ENCODE assay signal across 16 cellular contexts in genomic region chr3:184110316-184110725, GRCh38. TPM values are rescaled to one million over a fixed set of nuclear protein-coding genes. Genes with fewer than 3 reads are reported as not detected.
DNase-seq lines count a peak whose midpoint lies in the region; ATAC-seq, FAIRE-seq and TF ChIP-seq lines count a peak whose summit lies in the region.
"Had no signal": no experiment of that assay in that cellular context is flagged by ENCODE, and none has a peak within 500 bp of the region (broad histone marks: within the 10 kb centered on the region; RNA-seq: fewer than 3 reads in every experiment).

No MANE protein-coding gene starts in this region.

- H3K27ac Mint-ChIP-seq in T-helper 17 cell, result no peak overlapping the region
- H3K27ac Mint-ChIP-seq: brain, progenitor cell of endocrine pancreas had no signal

- no peak for TF ChIP-seq EP300 in A549 (IDR thresholded peaks at IDR 0.05)

- POLR2A ChIA-PET in A549 (lab: Yijun Ruan, JAX), result interaction anchor here (1.5 kb wide), 1 partner anchor 92 kb away, joined by 6 read pairs; no protein-coding TSS in a partner anchor

- TF ChIP-seq CTCF in A549 (IDR thresholded peaks at IDR 0.05), result no peak
- no peak for TF ChIP-seq CTCF in fibroblast of villous mesenchyme (IDR thresholded peaks at IDR 0.05; ENCODE audit: insufficient read depth, low read depth, low read length)

- 34% methylated on average over 7 of the region's 7 CpGs for WGBS in A549 (ENCODE audit: missing lambda C conversion rate)

- ATAC-seq in A549 (no peak), T-helper 17 cell (no peak), HG02623 (IDR thresholded peaks at IDR 0.05; ENCODE audit: unreplicated experiment) (no peak), GM19467 (IDR thresholded peaks at IDR 0.05; ENCODE audit: unreplicated experiment) (no peak)

- H3K4me3 Mint-ChIP-seq in T-helper 17 cell, result peak overlapping the region; percentile 12
- H3K4me3 Mint-ChIP-seq: brain had no signal

- FAIRE-seq in A549 (lab: Jason Lieb, UNC), result no peak

- H3K36me3 Mint-ChIP-seq in T-helper 17 cell (ENCODE audit: low read depth), result peaks cover 7% of the 10 kb centered on the region
- H3K36me3 Mint-ChIP-seq: brain had no signal

- H3K4me2 ChIP-seq in A549, result peak overlapping the region; percentile 48; the same call in 2 of the 3 replicates

- TF ChIP-seq RAD21 in A549 (conservative IDR thresholded peaks at IDR 0.05 in 1 of 2, IDR thresholded peaks at IDR 0.05 in 1 of 2), result no peak

- peak overlapping the region in 1 of 2 experiments; percentile 37; a peak in 1 of 6 replicates for H3K27ac ChIP-seq in A549
- H3K27ac ChIP-seq: RWPE1, WERI-Rb-1 had no signal

- peaks cover 5% of the 10 kb centered on the region for H3K4me1 Mint-ChIP-seq in T-helper 17 cell
- H3K4me1 Mint-ChIP-seq: brain had no signal

- no peak overlapping the region for H3K4me3 ChIP-seq in A549
- H3K4me3 ChIP-seq in fibroblast of villous mesenchyme (ENCODE audit: low read depth, low read length), result no peak overlapping the region

- CTCF ChIA-PET in A549 (lab: Yijun Ruan, JAX), result no interaction called here

- DNase-seq in A549 (ENCODE audit: low read depth in 1 of 2, low spot score in 1 of 2) (peak in 1 of 2 experiments; percentile 6), HS-5 (ENCODE audit: low read depth) (peak; percentile 42), T-helper 17 cell (no peak), fibroblast of villous mesenchyme (ENCODE audit: low read depth) (peak; percentile 19), NCI-H69 (lab: John Stamatoyannopoulos, UW) (no peak), activated gamma-delta T cell treated with Interleukin-2 at 50 U/mL for 16 hours (no peak)
- DNase-seq: DND-41; NCI-H2171; stimulated activated CD4-positive, alpha-beta T cell treated with anti-CD3 and anti-CD28 coated beads, Interleukin-2, amount 100 ng/mL, for 24 hours; WERI-Rb-1 had no signal

- H3K9me3 ChIP-seq in A549 (no peaks in the 10 kb centered on the region), T-helper 17 cell (ENCODE audit: control insufficient read depth, low read length, poor library complexity, severe bottlenecking) (no peaks in the 10 kb centered on the region)

- H3K4me1 ChIP-seq in A549, result 0 out of 3 replicates have a peak, but pooled peaks cover 5% of the 10 kb centered on the region

- H3K27me3 Mint-ChIP-seq in T-helper 17 cell, result peaks cover 6% of the 10 kb centered on the region

- TF ChIP-seq POLR2A in A549 (IDR thresholded peaks at IDR 0.05; ENCODE audit: low read length), result no peak

TF ChIP-seq in A549, 52 proteins besides CTCF, POLR2A, EP300 and RAD21:
- TF ChIP-seq HOXB13 (CRISPR knock-in tag; IDR thresholded peaks at IDR 0.05; ENCODE audit: low read depth), result no peak
- TF ChIP-seq PHF8 (IDR thresholded peaks at IDR 0.05; ENCODE audit: borderline replicate concordance, low read depth), result no peak
- TF ChIP-seq MAFK (IDR thresholded peaks at IDR 0.05; ENCODE audit: partially characterized antibody), result peak; percentile 64
- TF ChIP-seq FOSL2 (IDR thresholded peaks at IDR 0.05), result no peak
- 0 out of 2 replicates have a peak, but pooled peaks have one; percentile 22 for TF ChIP-seq FOSL2 (CRISPR knock-in tag; IDR thresholded peaks at IDR 0.05)

RNA-seq across cellular contexts. Expression of gene HTR3E, which starts 13.5 kb away (rescaled TPM):
- polyA plus RNA-seq in A549 (2011; rRNA removed), result not detected in 2 replicates
- polyA plus RNA-seq in A549 (2012; cell fraction: cytosol; rRNA removed), result not detected in 2 replicates
- polyA plus RNA-seq in A549 (2012; cell fraction: nucleus; rRNA removed), result not detected in 2 replicates
- not detected in 3 replicates for polyA plus RNA-seq in A549 (2017; fragmentation: RNase III; extraction: RNeasy Plus Mini Kit Qiagen cat#74134 plus additional on column Dnase treatment)
- not detected in 2 replicates for polyA minus RNA-seq in A549 (2011; rRNA and poly(A)+ RNA removed)
- total RNA-seq in T-helper 17 cell, result not detected
- total RNA-seq in fibroblast of villous mesenchyme, result not detected in 2 replicates
- total RNA-seq: mesenteric fat pad, progenitor cell of endocrine pancreas had no signal

RNA-seq across cellular contexts. Expression of gene EIF2B5, which starts 24.8 kb away (rescaled TPM):
- polyA plus RNA-seq in A549 (2011; rRNA removed) (32.7 and 33.9 TPM in 2 replicates), A549 (2017; fragmentation: RNase III; extraction: RNeasy Plus Mini Kit Qiagen cat#74134 plus additional on column Dnase treatment) (29.8 to 32.5 TPM (median 32.1 TPM) in 3 replicates)
- 31.0 and 32.0 TPM in 2 replicates for polyA plus RNA-seq in A549 (2012; cell fraction: cytosol; rRNA removed)
- 53.8 and 60.2 TPM in 2 replicates for polyA plus RNA-seq in A549 (2012; cell fraction: nucleus; rRNA removed)
- polyA minus RNA-seq in A549 (2011; rRNA and poly(A)+ RNA removed), result 29.7 and 30.8 TPM in 2 replicates
- total RNA-seq in T-helper 17 cell (10 to 100 TPM; 49.5 to 53.8 TPM), fibroblast of villous mesenchyme (28.0 and 30.7 TPM in 2 replicates)

RNA-seq across cellular contexts. Expression of gene DVL3, which starts 44.9 kb away (rescaled TPM):
- polyA plus RNA-seq in A549 (2011; rRNA removed) (14.1 and 17.7 TPM in 2 replicates), A549 (2017; fragmentation: RNase III; extraction: RNeasy Plus Mini Kit Qiagen cat#74134 plus additional on column Dnase treatment) (23.6 to 24.4 TPM (median 23.9 TPM) in 3 replicates)
- 17.9 and 23.2 TPM in 2 replicates for polyA plus RNA-seq in A549 (2012; cell fraction: cytosol; rRNA removed)
- 75.3 and 93.6 TPM in 2 replicates for polyA plus RNA-seq in A549 (2012; cell fraction: nucleus; rRNA removed)
- 22.2 and 29.2 TPM in 2 replicates for polyA minus RNA-seq in A549 (2011; rRNA and poly(A)+ RNA removed)
- total RNA-seq in T-helper 17 cell (10 to 100 TPM; 31.5 to 42.9 TPM), fibroblast of villous mesenchyme (39.3 and 46.1 TPM in 2 replicates)

RNA-seq across cellular contexts. Expression of gene HTR3C, which starts 57.5 kb away (rescaled TPM):
- not detected in 2 replicates for polyA plus RNA-seq in A549 (2011; rRNA removed)
- polyA plus RNA-seq in A549 (2012; cell fraction: cytosol; rRNA removed), result not detected in 2 replicates
- not detected in 2 replicates for polyA plus RNA-seq in A549 (2012; cell fraction: nucleus; rRNA removed)
- not detected in 3 replicates for polyA plus RNA-seq in A549 (2017; fragmentation: RNase III; extraction: RNeasy Plus Mini Kit Qiagen cat#74134 plus additional on column Dnase treatment)
- polyA minus RNA-seq in A549 (2011; rRNA and poly(A)+ RNA removed), result not detected in 2 replicates
- total RNA-seq in T-helper 17 cell, result not detected
- not detected in 2 replicates for total RNA-seq in fibroblast of villous mesenchyme
- total RNA-seq: mesenteric fat pad, progenitor cell of endocrine pancreas had no signal

Comparison
In these comparisons a context has a peak if more than half of its experiments do, and no peak if none do; other contexts are left out.
1. DNase-seq: peak in HS-5 (single experiment) and fibroblast of villous mesenchyme (single experiment); none in T-helper 17 cell (0 of 3), NCI-H69 (single experiment) and activated gamma-delta T cell treated with Interleukin-2 at 50 U/mL for 16 hours (single experiment).